ENCODE assay signal across 1 cellular context in genomic region chr17:8631554-8631877, GRCh38.
TF ChIP-seq lines count a peak whose summit lies in the region.

No MANE protein-coding gene starts in this region.

TF ChIP-seq in HepG2, 621 proteins besides CTCF, POLR2A, EP300 and RAD21 (continued from another document and continues in another):
- TF ChIP-seq ZNF574 (CRISPR knock-in tag; IDR thresholded peaks at IDR 0.05) (no peak), RARG (CRISPR knock-in tag; IDR thresholded peaks at IDR 0.05; ENCODE audit: low read depth) (no peak), CENPT (CRISPR knock-in tag; IDR thresholded peaks at IDR 0.05; ENCODE audit: low read depth) (no peak), HCFC1 (IDR thresholded peaks at IDR 0.05; ENCODE audit: low read depth, low read length) (no peak), GMEB2 (CRISPR knock-in tag; IDR thresholded peaks at IDR 0.05; ENCODE audit: low read depth) (no peak), GABPA (IDR thresholded peaks at IDR 0.05; ENCODE audit: low read depth, low read length) (no peak), GABPA (CRISPR knock-in tag; IDR thresholded peaks at IDR 0.05; ENCODE audit: low read depth) (no peak), KLF6 (CRISPR knock-in tag; IDR thresholded peaks at IDR 0.05) (no peak), ZNF747 (CRISPR knock-in tag; IDR thresholded peaks at IDR 0.05; ENCODE audit: borderline replicate concordance) (0 out of 2 replicates have a peak, but pooled peaks have one; percentile 23), LBX2 (CRISPR knock-in tag; IDR thresholded peaks at IDR 0.05; ENCODE audit: borderline replicate concordance) (no peak), CHD4 (IDR thresholded peaks at IDR 0.05; ENCODE audit: borderline replicate concordance, low read length) (no peak), AGO2 (optimal IDR thresholded peaks at IDR 0.05; ENCODE audit: low read depth, low read length) (no peak), TIGD3 (CRISPR knock-in tag; IDR thresholded peaks at IDR 0.05; ENCODE audit: borderline replicate concordance) (no peak), MBNL3 (CRISPR knock-in tag; conservative IDR thresholded peaks at IDR 0.05) (no peak), SIX1 (CRISPR knock-in tag; IDR thresholded peaks at IDR 0.05; ENCODE audit: borderline replicate concordance) (no peak), ZNF543 (CRISPR knock-in tag; IDR thresholded peaks at IDR 0.05) (no peak), SALL2 (CRISPR knock-in tag; IDR thresholded peaks at IDR 0.05) (no peak), ZNF30 (CRISPR knock-in tag; IDR thresholded peaks at IDR 0.05) (no peak), DBP (CRISPR knock-in tag; IDR thresholded peaks at IDR 0.05; ENCODE audit: not compliant biosample characterization) (peak; percentile 22), UBTF (CRISPR knock-in tag; IDR thresholded peaks at IDR 0.05) (no peak; the same call in 1 of the 2 replicates), RFX1 (IDR thresholded peaks at IDR 0.05) (no peak), SOX5 (CRISPR knock-in tag; IDR thresholded peaks at IDR 0.05; ENCODE audit: borderline replicate concordance) (0 out of 2 replicates have a peak, but pooled peaks have one; percentile 6), ZC3H4 (CRISPR knock-in tag; IDR thresholded peaks at IDR 0.05; ENCODE audit: borderline replicate concordance) (no peak), ZNF549 (CRISPR knock-in tag; IDR thresholded peaks at IDR 0.05) (no peak), NONO (IDR thresholded peaks at IDR 0.05) (no peak), NONO (CRISPR knock-in tag; conservative IDR thresholded peaks at IDR 0.05) (no peak; the same call in 1 of the 2 replicates), ZNF775 (CRISPR knock-in tag; IDR thresholded peaks at IDR 0.05; ENCODE audit: borderline replicate concordance) (0 out of 2 replicates have a peak, but pooled peaks have one; percentile 38), RXRB (CRISPR knock-in tag; IDR thresholded peaks at IDR 0.05; ENCODE audit: borderline replicate concordance) (no peak), ZNF713 (CRISPR knock-in tag; IDR thresholded peaks at IDR 0.05) (no peak), SP2 (CRISPR knock-in tag; IDR thresholded peaks at IDR 0.05) (no peak), STAT5B (CRISPR knock-in tag; IDR thresholded peaks at IDR 0.05) (0 out of 2 replicates have a peak, but pooled peaks have one; percentile 22), RAD51 (IDR thresholded peaks at IDR 0.05; ENCODE audit: borderline replicate concordance) (no peak), ZNF841 (CRISPR knock-in tag; IDR thresholded peaks at IDR 0.05; ENCODE audit: borderline replicate concordance) (no peak), ZNF260 (CRISPR knock-in tag; IDR thresholded peaks at IDR 0.05; ENCODE audit: borderline replicate concordance, low read depth) (no peak), AKAP8 (CRISPR knock-in tag; IDR thresholded peaks at IDR 0.05) (no peak), ZNF563 (CRISPR knock-in tag; IDR thresholded peaks at IDR 0.05) (no peak), ZMYM3 (CRISPR knock-in tag; IDR thresholded peaks at IDR 0.05) (no peak), KDM5B (CRISPR knock-in tag; IDR thresholded peaks at IDR 0.05; ENCODE audit: borderline replicate concordance) (no peak), ZNF24 (IDR thresholded peaks at IDR 0.05) (peak; percentile 93), ZNF232 (CRISPR knock-in tag; IDR thresholded peaks at IDR 0.05; ENCODE audit: borderline replicate concordance) (no peak)
- TF ChIP-seq, protein P1, sequence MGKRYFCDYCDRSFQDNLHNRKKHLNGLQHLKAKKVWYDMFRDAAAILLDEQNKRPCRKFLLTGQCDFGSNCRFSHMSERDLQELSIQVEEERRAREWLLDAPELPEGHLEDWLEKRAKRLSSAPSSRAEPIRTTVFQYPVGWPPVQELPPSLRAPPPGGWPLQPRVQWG (CRISPR knock-in tag; IDR thresholded peaks at IDR 0.05; ENCODE audit: borderline replicate concordance, low read depth) = no peak
- TF ChIP-seq, protein P2, sequence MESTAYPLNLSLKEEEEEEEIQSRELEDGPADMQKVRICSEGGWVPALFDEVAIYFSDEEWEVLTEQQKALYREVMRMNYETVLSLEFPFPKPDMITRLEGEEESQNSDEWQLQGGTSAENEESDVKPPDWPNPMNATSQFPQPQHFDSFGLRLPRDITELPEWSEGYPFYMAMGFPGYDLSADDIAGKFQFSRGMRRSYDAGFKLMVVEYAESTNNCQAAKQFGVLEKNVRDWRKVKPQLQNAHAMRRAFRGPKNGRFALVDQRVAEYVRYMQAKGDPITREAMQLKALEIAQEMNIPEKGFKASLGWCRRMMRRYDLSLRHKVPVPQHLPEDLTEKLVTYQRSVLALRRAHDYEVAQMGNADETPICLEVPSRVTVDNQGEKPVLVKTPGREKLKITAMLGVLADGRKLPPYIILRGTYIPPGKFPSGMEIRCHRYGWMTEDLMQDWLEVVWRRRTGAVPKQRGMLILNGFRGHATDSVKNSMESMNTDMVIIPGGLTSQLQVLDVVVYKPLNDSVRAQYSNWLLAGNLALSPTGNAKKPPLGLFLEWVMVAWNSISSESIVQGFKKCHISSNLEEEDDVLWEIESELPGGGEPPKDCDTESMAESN (CRISPR knock-in tag; conservative IDR thresholded peaks at IDR 0.05) = no peak
- TF ChIP-seq, protein P3, sequence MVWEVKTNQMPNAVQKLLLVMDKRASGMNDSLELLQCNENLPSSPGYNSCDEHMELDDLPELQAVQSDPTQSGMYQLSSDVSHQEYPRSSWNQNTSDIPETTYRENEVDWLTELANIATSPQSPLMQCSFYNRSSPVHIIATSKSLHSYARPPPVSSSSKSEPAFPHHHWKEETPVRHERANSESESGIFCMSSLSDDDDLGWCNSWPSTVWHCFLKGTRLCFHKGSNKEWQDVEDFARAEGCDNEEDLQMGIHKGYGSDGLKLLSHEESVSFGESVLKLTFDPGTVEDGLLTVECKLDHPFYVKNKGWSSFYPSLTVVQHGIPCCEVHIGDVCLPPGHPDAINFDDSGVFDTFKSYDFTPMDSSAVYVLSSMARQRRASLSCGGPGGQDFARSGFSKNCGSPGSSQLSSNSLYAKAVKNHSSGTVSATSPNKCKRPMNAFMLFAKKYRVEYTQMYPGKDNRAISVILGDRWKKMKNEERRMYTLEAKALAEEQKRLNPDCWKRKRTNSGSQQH (CRISPR knock-in tag; IDR thresholded peaks at IDR 0.05; ENCODE audit: low read depth) = 0 out of 2 replicates have a peak, but pooled peaks have one; percentile 2
- TF ChIP-seq, protein P4, sequence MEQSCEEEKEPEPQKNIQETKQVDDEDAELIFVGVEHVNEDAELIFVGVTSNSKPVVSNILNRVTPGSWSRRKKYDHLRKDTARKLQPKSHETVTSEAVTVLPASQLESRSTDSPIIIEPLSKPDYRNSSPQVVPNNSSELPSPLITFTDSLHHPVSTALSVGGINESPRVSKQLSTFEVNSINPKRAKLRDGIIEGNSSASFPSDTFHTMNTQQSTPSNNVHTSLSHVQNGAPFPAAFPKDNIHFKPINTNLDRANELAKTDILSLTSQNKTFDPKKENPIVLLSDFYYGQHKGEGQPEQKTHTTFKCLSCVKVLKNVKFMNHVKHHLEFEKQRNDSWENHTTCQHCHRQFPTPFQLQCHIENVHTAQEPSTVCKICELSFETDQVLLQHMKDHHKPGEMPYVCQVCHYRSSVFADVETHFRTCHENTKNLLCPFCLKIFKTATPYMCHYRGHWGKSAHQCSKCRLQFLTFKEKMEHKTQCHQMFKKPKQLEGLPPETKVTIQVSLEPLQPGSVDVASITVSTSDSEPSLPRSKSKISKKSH (CRISPR knock-in tag; IDR thresholded peaks at IDR 0.05; ENCODE audit: borderline replicate concordance) = no peak
- TF ChIP-seq, protein P5, sequence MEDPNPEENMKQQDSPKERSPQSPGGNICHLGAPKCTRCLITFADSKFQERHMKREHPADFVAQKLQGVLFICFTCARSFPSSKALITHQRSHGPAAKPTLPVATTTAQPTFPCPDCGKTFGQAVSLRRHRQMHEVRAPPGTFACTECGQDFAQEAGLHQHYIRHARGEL (CRISPR knock-in tag; IDR thresholded peaks at IDR 0.05) = no peak
- TF ChIP-seq, protein P6, sequence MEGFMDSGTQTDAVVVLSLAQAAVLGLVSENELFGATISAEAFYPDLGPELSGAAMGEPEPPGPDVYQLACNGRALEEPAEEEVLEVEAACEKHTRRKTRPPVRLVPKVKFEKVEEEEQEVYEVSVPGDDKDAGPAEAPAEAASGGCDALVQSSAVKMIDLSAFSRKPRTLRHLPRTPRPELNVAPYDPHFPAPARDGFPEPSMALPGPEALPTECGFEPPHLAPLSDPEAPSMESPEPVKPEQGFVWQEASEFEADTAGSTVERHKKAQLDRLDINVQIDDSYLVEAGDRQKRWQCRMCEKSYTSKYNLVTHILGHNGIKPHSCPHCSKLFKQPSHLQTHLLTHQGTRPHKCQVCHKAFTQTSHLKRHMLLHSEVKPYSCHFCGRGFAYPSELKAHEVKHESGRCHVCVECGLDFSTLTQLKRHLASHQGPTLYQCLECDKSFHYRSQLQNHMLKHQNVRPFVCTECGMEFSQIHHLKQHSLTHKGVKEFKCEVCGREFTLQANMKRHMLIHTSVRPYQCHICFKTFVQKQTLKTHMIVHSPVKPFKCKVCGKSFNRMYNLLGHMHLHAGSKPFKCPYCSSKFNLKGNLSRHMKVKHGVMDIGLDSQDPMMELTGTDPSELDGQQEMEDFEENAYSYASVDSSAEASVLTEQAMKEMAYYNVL (CRISPR knock-in tag; IDR thresholded peaks at IDR 0.05; ENCODE audit: borderline replicate concordance) = 0 out of 2 replicates have a peak, but pooled peaks have one; percentile 15
- TF ChIP-seq, protein P7, sequence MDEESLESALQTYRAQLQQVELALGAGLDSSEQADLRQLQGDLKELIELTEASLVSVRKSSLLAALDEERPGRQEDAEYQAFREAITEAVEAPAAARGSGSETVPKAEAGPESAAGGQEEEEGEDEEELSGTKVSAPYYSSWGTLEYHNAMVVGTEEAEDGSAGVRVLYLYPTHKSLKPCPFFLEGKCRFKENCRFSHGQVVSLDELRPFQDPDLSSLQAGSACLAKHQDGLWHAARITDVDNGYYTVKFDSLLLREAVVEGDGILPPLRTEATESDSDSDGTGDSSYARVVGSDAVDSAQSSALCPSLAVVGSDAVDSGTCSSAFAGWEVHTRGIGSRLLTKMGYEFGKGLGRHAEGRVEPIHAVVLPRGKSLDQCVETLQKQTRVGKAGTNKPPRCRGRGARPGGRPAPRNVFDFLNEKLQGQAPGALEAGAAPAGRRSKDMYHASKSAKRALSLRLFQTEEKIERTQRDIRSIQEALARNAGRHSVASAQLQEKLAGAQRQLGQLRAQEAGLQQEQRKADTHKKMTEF (CRISPR knock-in tag; IDR thresholded peaks at IDR 0.05) = no peak
